10 cellular contexts compared by ENCODE assay signal in genomic region chr5:83472213-83472507, GRCh38. TPM values are rescaled to one million over a fixed set of nuclear protein-coding genes. Genes with fewer than 3 reads are reported as not detected.
DNase-seq lines count a peak whose midpoint lies in the region; ATAC-seq and TF ChIP-seq lines count a peak whose summit lies in the region.
"Had no signal": no experiment of that assay in that cellular context is flagged by ENCODE, and none has a peak within 500 bp of the region (broad histone marks: within the 10 kb centered on the region; RNA-seq: fewer than 3 reads in every experiment).

No MANE protein-coding gene starts in this region.

- DNase-seq in activated CD8-positive, alpha-beta memory T cell treated with anti-CD3 and anti-CD28 coated beads, Interleukin-2, amount 10 ng/mL, durations not matched to agents 7 days and 5 days, result no peak
- no peak for DNase-seq in activated CD8-positive, alpha-beta memory T cell treated with anti-CD3 and anti-CD28 coated beads, Interleukin-2, amount 50 U/mL, for 48 hours
- DNase-seq in adipocyte (ENCODE audit: low read depth) (no peak), right lobe of liver (no peak), transverse colon (no peak), EL (no peak), NCI-H446 treated with DMSO at 0.1 percent for 48 hours (lab: John Stamatoyannopoulos, UW) (no peak)
- DNase-seq: activated CD4-positive, CD25-positive, alpha-beta regulatory T cell; DMS153 had no signal

- H3K36me3 ChIP-seq in adipocyte (ENCODE audit: control insufficient read depth, insufficient read depth, low read length, severe bottlenecking), result no peaks in the 10 kb centered on the region
- H3K36me3 ChIP-seq in right lobe of liver, result no peaks in the 10 kb centered on the region
- no peaks in the 10 kb centered on the region for H3K36me3 ChIP-seq in transverse colon

- no peak overlapping the region for H3K27ac ChIP-seq in right lobe of liver
- H3K27ac ChIP-seq in transverse colon, result peak overlapping the region; percentile 50 to 79 (median 65)

- peaks cover 85% of the 10 kb centered on the region for H3K27me3 Mint-ChIP-seq in activated CD8-positive, alpha-beta memory T cell treated with anti-CD3 and anti-CD28 coated beads, Interleukin-2, amount 10 ng/mL, durations not matched to agents 7 days and 5 days

- peak overlapping the region; percentile 95 for H3K9ac ChIP-seq in adipocyte (ENCODE audit: low read length)

- 2% methylated on average over 4 of the region's 5 CpGs for WGBS in right lobe of liver (ENCODE audit: insufficient coverage, low coverage, low lambda C conversion rate, missing lambda C conversion rate)
- 0 to 5% methylated on average over 3 to 5 of the region's 5 CpGs for WGBS in transverse colon (ENCODE audit: low coverage in 1 of 2), 2 donors

- H3K4me1 ChIP-seq in adipocyte (ENCODE audit: control insufficient read depth, insufficient read depth, low read length) (peaks cover 23% of the 10 kb centered on the region), right lobe of liver (peaks cover 0 to 19% (median 0%) of the 10 kb centered on the region in 4 donors), transverse colon (peaks cover 4 to 42% (median 25%) of the 10 kb centered on the region in 4 donors)

- TF ChIP-seq EP300 in transverse colon (IDR thresholded peaks at IDR 0.05; ENCODE audit: low read depth), result no peak

- no peaks in the 10 kb centered on the region for H3K9me3 Mint-ChIP-seq in activated CD8-positive, alpha-beta memory T cell treated with anti-CD3 and anti-CD28 coated beads, Interleukin-2, amount 10 ng/mL, durations not matched to agents 7 days and 5 days (ENCODE audit: low read depth)

- H3K4me3 ChIP-seq in adipocyte (ENCODE audit: low read length), result peak overlapping the region; percentile 94
- H3K4me3 ChIP-seq in right lobe of liver, result peak overlapping the region in 2 of 3 donors; percentile 18 to 41
- peak overlapping the region in 3 of 4 donors; percentile 26 to 53 (median 29) for H3K4me3 ChIP-seq in transverse colon

- H3K27ac Mint-ChIP-seq in activated CD8-positive, alpha-beta memory T cell treated with anti-CD3 and anti-CD28 coated beads, Interleukin-2, amount 10 ng/mL, durations not matched to agents 7 days and 5 days, result no peak overlapping the region

- ATAC-seq in activated CD8-positive, alpha-beta memory T cell treated with anti-CD3 and anti-CD28 coated beads, Interleukin-2, amount 10 ng/mL, durations not matched to agents 7 days and 5 days, result no peak
- ATAC-seq in right lobe of liver, result no peak
- ATAC-seq in HG03457 (IDR thresholded peaks at IDR 0.05; ENCODE audit: unreplicated experiment), result no peak

- CTCF ChIA-PET in activated CD8-positive, alpha-beta memory T cell treated with anti-CD3 and anti-CD28 coated beads, Interleukin-2, amount 10 ng/mL, durations not matched to agents 7 days and 5 days (lab: Charles Lee), result interaction anchor here (1.7 kb wide), 1 partner anchor 1120 kb away, joined by 3 read pairs; no protein-coding TSS in a partner anchor

- no peak for TF ChIP-seq CTCF in right lobe of liver (IDR thresholded peaks at IDR 0.05)
- TF ChIP-seq CTCF in transverse colon (IDR thresholded peaks at IDR 0.05), result no peak

- H3K4me1 Mint-ChIP-seq in activated CD8-positive, alpha-beta memory T cell treated with anti-CD3 and anti-CD28 coated beads, Interleukin-2, amount 10 ng/mL, durations not matched to agents 7 days and 5 days, result peaks cover 31% of the 10 kb centered on the region

- intact Hi-C loops in right lobe of liver (cut with DNase I), result no loop called here
- intact Hi-C loops in transverse colon (cut with DNase I; ENCODE audit: low total_unique reads), result no loop called here

- H3K9me3 ChIP-seq in adipocyte (ENCODE audit: control insufficient read depth, low read length) (no peaks in the 10 kb centered on the region), right lobe of liver (no peaks in the 10 kb centered on the region), transverse colon (no peaks in the 10 kb centered on the region)

- H3K27me3 ChIP-seq in adipocyte (replicated peaks; ENCODE audit: control insufficient read depth, insufficient read depth, low read length) (no peaks in the 10 kb centered on the region), right lobe of liver (peaks cover 0 to 24% of the 10 kb centered on the region in 2 donors), transverse colon (peaks cover 96% of the 10 kb centered on the region)

- in situ Hi-C loops in transverse colon (cut with MboI; ENCODE audit: low pct_ligation_motif_present in 1 of 4, low pct_unique_long_range_greater_than_20kb in 1 of 4, low sequenced_read_pairs in 3 of 4), result no loop called here

- H3K4me3 Mint-ChIP-seq in activated CD8-positive, alpha-beta memory T cell treated with anti-CD3 and anti-CD28 coated beads, Interleukin-2, amount 10 ng/mL, durations not matched to agents 7 days and 5 days, result peak overlapping the region; percentile 54

- H3K36me3 Mint-ChIP-seq in activated CD8-positive, alpha-beta memory T cell treated with anti-CD3 and anti-CD28 coated beads, Interleukin-2, amount 10 ng/mL, durations not matched to agents 7 days and 5 days, result no peaks in the 10 kb centered on the region

- TF ChIP-seq POLR2A in right lobe of liver (IDR thresholded peaks at IDR 0.05) (no peak), transverse colon (IDR thresholded peaks at IDR 0.05) (no peak)

RNA-seq across cellular contexts. Expression of gene VCAN, which starts 0.6 kb away (rescaled TPM):
- under 1 TPM in 1 of 2 experiments, not detected in 1; 0.45 TPM for total RNA-seq in activated CD8-positive, alpha-beta memory T cell treated with anti-CD3 and anti-CD28 coated beads, Interleukin-2, amount 10 ng/mL, durations not matched to agents 7 days and 5 days
- total RNA-seq in right lobe of liver (10 to 100 TPM in 2 of 6 experiments, 1 to 10 TPM in 4; 3.8 to 13.8 (median 6.0) TPM), transverse colon (10 to 100 TPM in 2 of 4 donors, 1 to 10 TPM in 2; 9.4 to 49.2 (median 10.9) TPM)

Comparison
In these comparisons a context has a peak if more than half of its experiments do, and no peak if none do; other contexts are left out.
1. H3K4me3 ChIP-seq: peak in every context shown above with its lines; median percentile 94 in adipocyte; 30 in right lobe of liver; 29 in transverse colon.
2. H3K27ac ChIP-seq: peak in transverse colon (4 of 4); none in right lobe of liver (0 of 3).